Comparison of ENCODE assay signal across 8 cellular contexts in the genomic region with DNA sequence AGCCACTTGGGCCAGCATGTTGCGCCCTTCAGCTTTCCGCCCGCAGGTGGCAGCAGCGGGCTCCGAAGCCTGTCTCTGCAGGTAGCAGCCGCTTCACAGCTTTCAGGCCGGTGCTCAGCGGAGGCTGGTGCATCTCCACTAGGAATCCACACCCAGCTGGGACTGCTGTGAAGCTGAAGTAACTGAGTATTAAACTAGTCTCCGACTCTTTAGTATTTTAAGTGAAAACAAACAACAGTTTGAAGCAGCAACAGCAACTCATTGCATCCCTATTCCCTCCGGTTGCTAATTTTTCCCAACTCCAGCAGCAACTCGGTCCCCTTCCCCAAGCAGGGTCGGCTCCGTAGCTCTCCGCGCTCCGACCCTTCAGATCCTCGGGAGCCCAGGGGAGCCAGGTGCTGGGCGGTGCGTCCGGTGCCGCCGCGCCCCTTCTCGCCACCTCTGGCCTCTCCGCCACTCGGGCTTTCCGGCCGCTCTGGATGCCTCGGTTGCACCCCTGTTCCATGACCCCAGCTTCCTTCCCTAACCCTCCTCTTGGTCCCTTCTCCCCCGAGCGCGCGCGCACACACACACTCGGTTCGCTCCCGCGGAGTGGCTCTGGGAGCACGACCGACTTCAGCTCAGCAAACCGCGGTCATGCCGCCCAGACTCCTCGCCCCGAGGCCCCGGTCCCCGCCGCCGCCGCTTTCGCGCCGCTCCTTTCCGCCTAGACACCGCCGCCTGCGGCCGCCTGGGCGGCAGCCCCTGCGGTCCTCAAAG.
DNase-seq lines count a peak whose midpoint lies in the region; ATAC-seq lines count a peak whose summit lies in the region.

No MANE protein-coding gene starts in this region.

- peak; percentile 99 for ATAC-seq in GM19023 (IDR thresholded peaks at IDR 0.05; ENCODE audit: unreplicated experiment)
- ATAC-seq in HG03196 (IDR thresholded peaks at IDR 0.05; ENCODE audit: unreplicated experiment): peak; percentile 94

- DNase-seq in AG20443 (ENCODE audit: low spot score) (peak; percentile 91), NCI-H2227 (lab: John Stamatoyannopoulos, UW; ENCODE audit: unreplicated experiment) (peak; percentile 82), dedifferentiated amniotic fluid mesenchymal stem cell (ENCODE audit: extremely low spot score) (peak; percentile 39), left kidney (ENCODE audit: low read depth, low spot score) (peak; percentile 94)
- peak; percentile 20 to 23 for DNase-seq in activated CD4-positive, alpha-beta T cell treated with anti-CD3 and anti-CD28 coated beads for 4 hours
- peak; percentile 35 to 49 (median 41) for DNase-seq in stimulated activated CD4-positive, alpha-beta T cell treated with anti-CD3 and anti-CD28 coated beads, Interleukin-1b, Interleukin-23, amount 100 ng/mL, for 24 hours (ENCODE audit: low read depth in 4 of 4, low spot score in 1 of 4)

Comparison
In these comparisons a context has a peak if more than half of its experiments do, and no peak if none do; other contexts are left out.
1. Peak in every context shown above with its lines: DNase-seq and ATAC-seq.
2. DNase-seq: peak in every context shown above with its lines; median percentile 94 in left kidney; 91 in AG20443; 82 in NCI-H2227; 41 in stimulated activated CD4-positive, alpha-beta T cell treated with anti-CD3 and anti-CD28 coated beads, Interleukin-1b, Interleukin-23, amount 100 ng/mL, for 24 hours; 39 in dedifferentiated amniotic fluid mesenchymal stem cell; 22 in activated CD4-positive, alpha-beta T cell treated with anti-CD3 and anti-CD28 coated beads for 4 hours.